Comparison of ENCODE assay signal across 9 cellular contexts in genomic region chr7:37201003-37201875, GRCh38.
A peak's percentile ranks its signal among the peaks of the same experiment; 100 is the strongest.
DNase-seq lines count a peak whose midpoint lies in the region; ATAC-seq and TF ChIP-seq lines count a peak whose summit lies in the region.
"Had no signal": no experiment of that assay in that cellular context is flagged by ENCODE, and none has a peak within 500 bp of the region (broad histone marks: within the 10 kb centered on the region; RNA-seq: fewer than 3 reads in every experiment).

No MANE protein-coding gene starts in this region.

- H3K4me3 Mint-ChIP-seq in activated CD4-positive, alpha-beta T cell treated with anti-CD3 and anti-CD28 coated beads, Interleukin-2, amount 10 ng/mL, durations not matched to agents 7 days and 5 days, result no peak overlapping the region
- H3K4me3 Mint-ChIP-seq: dendritic cell treated with granulocyte-macrophage colony-stimulating factor and Interleukin-4, amounts not matched to agents 40 ng/mL and 50 ng/mL, for 4 days had no signal

- POLR2A ChIA-PET in activated CD4-positive, alpha-beta T cell treated with anti-CD3 and anti-CD28 coated beads, Interleukin-2, amount 10 ng/mL, durations not matched to agents 7 days and 5 days (lab: Charles Lee), result interaction anchor here (0.5 kb wide), 1 partner anchor 152 kb away, joined by 6 read pairs; no protein-coding TSS in a partner anchor

- peaks cover 35% of the 10 kb centered on the region for H3K36me3 Mint-ChIP-seq in activated CD4-positive, alpha-beta T cell treated with anti-CD3 and anti-CD28 coated beads, Interleukin-2, amount 10 ng/mL, durations not matched to agents 7 days and 5 days (ENCODE audit: low read depth)

- 32% methylated on average over 6 of the region's 6 CpGs for WGBS in lower leg skin, 2 donors

- peak; percentile 55 for DNase-seq in EL
- DNase-seq in NCI-H446 (lab: John Stamatoyannopoulos, UW), result peak; percentile 60 to 88
- DNase-seq in activated CD4-positive, alpha-beta T cell treated with anti-CD3 and anti-CD28 coated beads, Interleukin-2, amount 10 ng/mL, durations not matched to agents 7 days and 5 days, result peak; percentile 50
- peak; percentile 83 for DNase-seq in ecto neural progenitor cell (ENCODE audit: low spot score)
- DNase-seq in lower leg skin (ENCODE audit: low spot score in 2 of 2), result peak; percentile 83 to 94
- peak; percentile 37 to 39 for DNase-seq in stimulated activated CD4-positive, alpha-beta T cell treated with anti-CD3 and anti-CD28 coated beads, Interleukin-4, amount 100 ng/mL, for 48 hours (ENCODE audit: low read depth in 2 of 2)

- CTCF ChIA-PET in activated CD4-positive, alpha-beta T cell treated with anti-CD3 and anti-CD28 coated beads, Interleukin-2, amount 10 ng/mL, durations not matched to agents 7 days and 5 days (lab: Charles Lee), result interaction anchor here (0.6 to 1.9 kb wide), 9 partner anchors 13 to 759 kb away, joined by 3 to 9 read pairs (median 3); partner anchors contain the start of gene AOAH

- TF ChIP-seq CTCF in lower leg skin (IDR thresholded peaks at IDR 0.05), result peak in 1 of 3 donors; percentile 25

- no peaks in the 10 kb centered on the region for H3K27me3 Mint-ChIP-seq in activated CD4-positive, alpha-beta T cell treated with anti-CD3 and anti-CD28 coated beads, Interleukin-2, amount 10 ng/mL, durations not matched to agents 7 days and 5 days
- H3K27me3 Mint-ChIP-seq: dendritic cell treated with granulocyte-macrophage colony-stimulating factor and Interleukin-4, amounts not matched to agents 40 ng/mL and 50 ng/mL, for 4 days had no signal

- no peak for TF ChIP-seq POLR2A in lower leg skin (IDR thresholded peaks at IDR 0.05)

- no peak overlapping the region for H3K27ac Mint-ChIP-seq in activated CD4-positive, alpha-beta T cell treated with anti-CD3 and anti-CD28 coated beads, Interleukin-2, amount 10 ng/mL, durations not matched to agents 7 days and 5 days
- H3K27ac Mint-ChIP-seq: dendritic cell treated with granulocyte-macrophage colony-stimulating factor and Interleukin-4, amounts not matched to agents 40 ng/mL and 50 ng/mL, for 4 days had no signal

- H3K4me1 Mint-ChIP-seq in activated CD4-positive, alpha-beta T cell treated with anti-CD3 and anti-CD28 coated beads, Interleukin-2, amount 10 ng/mL, durations not matched to agents 7 days and 5 days, result peaks cover 12% of the 10 kb centered on the region

- no peaks in the 10 kb centered on the region for H3K9me3 Mint-ChIP-seq in activated CD4-positive, alpha-beta T cell treated with anti-CD3 and anti-CD28 coated beads, Interleukin-2, amount 10 ng/mL, durations not matched to agents 7 days and 5 days
- H3K9me3 Mint-ChIP-seq: dendritic cell treated with granulocyte-macrophage colony-stimulating factor and Interleukin-4, amounts not matched to agents 40 ng/mL and 50 ng/mL, for 4 days had no signal

- intact Hi-C loops in lower leg skin (cut with DNase I; ENCODE audit: low total_unique reads), result no loop called here

- peak; percentile 52 for ATAC-seq in HG02870 (IDR thresholded peaks at IDR 0.05; ENCODE audit: unreplicated experiment)
- no peak for ATAC-seq in HG02840 (IDR thresholded peaks at IDR 0.05; ENCODE audit: low FRiP score, unreplicated experiment)

- H3K4me3 ChIP-seq in lower leg skin (ENCODE audit: low read depth, poor library complexity, severe bottlenecking), result no peak overlapping the region

Comparison
In these comparisons a context has a peak if more than half of its experiments do, and no peak if none do; other contexts are left out.
1. DNase-seq: peak in every context shown above with its lines; median percentile 88 in lower leg skin; 83 in ecto neural progenitor cell; 74 in NCI-H446; 55 in EL; 50 in activated CD4-positive, alpha-beta T cell treated with anti-CD3 and anti-CD28 coated beads, Interleukin-2, amount 10 ng/mL, durations not matched to agents 7 days and 5 days; 38 in stimulated activated CD4-positive, alpha-beta T cell treated with anti-CD3 and anti-CD28 coated beads, Interleukin-4, amount 100 ng/mL, for 48 hours.